ENCODE assay signal across 1 cellular context in genomic region chr5:112822456-112822855, GRCh38.
TF ChIP-seq lines count a peak whose summit lies in the region.

No MANE protein-coding gene starts in this region.

TF ChIP-seq in GM23338, 12 proteins besides CTCF, POLR2A, EP300 and RAD21:
- TF ChIP-seq ZNF462 (CRISPR knock-in tag; IDR thresholded peaks at IDR 0.05) (no peak), JUNB (IDR thresholded peaks at IDR 0.05; ENCODE audit: unreplicated experiment) (no peak), ZNF331 (CRISPR knock-in tag; IDR thresholded peaks at IDR 0.05; ENCODE audit: low read depth) (no peak), NANOG (IDR thresholded peaks at IDR 0.05; ENCODE audit: borderline replicate concordance) (no peak), EZH2phosphoT487 (IDR thresholded peaks at IDR 0.05; ENCODE audit: unreplicated experiment) (no peak), STAT1 (IDR thresholded peaks at IDR 0.05; ENCODE audit: unreplicated experiment) (no peak), ETS1 (IDR thresholded peaks at IDR 0.05) (no peak), POLR2AphosphoS5 (IDR thresholded peaks at IDR 0.05; ENCODE audit: low read depth) (no peak), ZNF114 (CRISPR knock-in tag; IDR thresholded peaks at IDR 0.05) (no peak), EZH2 (IDR thresholded peaks at IDR 0.05; ENCODE audit: low read depth, unreplicated experiment) (no peak), CREB1 (CRISPR knock-in tag; IDR thresholded peaks at IDR 0.05; ENCODE audit: low read depth) (no peak), REST (IDR thresholded peaks at IDR 0.05; ENCODE audit: unreplicated experiment) (no peak)
